In the genomic region with DNA sequence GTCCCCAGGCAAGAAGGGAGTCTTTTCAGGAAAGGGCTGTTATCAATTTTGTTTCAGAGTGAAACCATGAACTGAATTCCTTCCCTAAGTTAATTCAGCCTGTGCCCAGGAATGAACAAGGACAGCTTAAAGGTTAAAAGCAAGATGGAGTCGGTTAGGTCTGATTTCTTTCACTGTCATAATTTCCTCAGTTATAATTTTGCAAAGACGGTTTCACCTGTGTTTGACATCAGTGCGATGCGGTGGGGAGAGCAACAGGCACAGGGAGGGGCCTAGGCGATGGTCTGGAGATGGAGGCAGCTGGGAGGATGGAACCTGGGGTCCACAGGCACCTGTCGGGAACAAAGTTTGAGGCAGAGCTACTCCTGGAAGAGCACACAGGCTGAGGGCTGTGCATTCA, we compare ENCODE assay signal across 1 cellular context.
A peak's percentile ranks its signal among the peaks of the same experiment; 100 is the strongest.
TF ChIP-seq lines count a peak whose summit lies in the region.

No MANE protein-coding gene starts in this region.

TF ChIP-seq in WTC11, 78 proteins besides CTCF, POLR2A, EP300 and RAD21 (continued from another document):
- no peak for TF ChIP-seq AFF4 (CRISPR knock-in tag; IDR thresholded peaks at IDR 0.05; ENCODE audit: borderline replicate concordance)
- TF ChIP-seq ZNF532 (CRISPR knock-in tag; IDR thresholded peaks at IDR 0.05; ENCODE audit: borderline replicate concordance), result no peak
- no peak for TF ChIP-seq ZNF121 (CRISPR knock-in tag; IDR thresholded peaks at IDR 0.05)
- TF ChIP-seq NR1H2 (CRISPR knock-in tag; IDR thresholded peaks at IDR 0.05), result no peak
- TF ChIP-seq ZNF281 (CRISPR knock-in tag; IDR thresholded peaks at IDR 0.05), result peak; percentile 22; the same call in 1 of the 2 replicates
TF ChIP-seq in WTC11: peak in this region for 1.
